1 cellular context compared by ENCODE assay signal in the genomic region with DNA sequence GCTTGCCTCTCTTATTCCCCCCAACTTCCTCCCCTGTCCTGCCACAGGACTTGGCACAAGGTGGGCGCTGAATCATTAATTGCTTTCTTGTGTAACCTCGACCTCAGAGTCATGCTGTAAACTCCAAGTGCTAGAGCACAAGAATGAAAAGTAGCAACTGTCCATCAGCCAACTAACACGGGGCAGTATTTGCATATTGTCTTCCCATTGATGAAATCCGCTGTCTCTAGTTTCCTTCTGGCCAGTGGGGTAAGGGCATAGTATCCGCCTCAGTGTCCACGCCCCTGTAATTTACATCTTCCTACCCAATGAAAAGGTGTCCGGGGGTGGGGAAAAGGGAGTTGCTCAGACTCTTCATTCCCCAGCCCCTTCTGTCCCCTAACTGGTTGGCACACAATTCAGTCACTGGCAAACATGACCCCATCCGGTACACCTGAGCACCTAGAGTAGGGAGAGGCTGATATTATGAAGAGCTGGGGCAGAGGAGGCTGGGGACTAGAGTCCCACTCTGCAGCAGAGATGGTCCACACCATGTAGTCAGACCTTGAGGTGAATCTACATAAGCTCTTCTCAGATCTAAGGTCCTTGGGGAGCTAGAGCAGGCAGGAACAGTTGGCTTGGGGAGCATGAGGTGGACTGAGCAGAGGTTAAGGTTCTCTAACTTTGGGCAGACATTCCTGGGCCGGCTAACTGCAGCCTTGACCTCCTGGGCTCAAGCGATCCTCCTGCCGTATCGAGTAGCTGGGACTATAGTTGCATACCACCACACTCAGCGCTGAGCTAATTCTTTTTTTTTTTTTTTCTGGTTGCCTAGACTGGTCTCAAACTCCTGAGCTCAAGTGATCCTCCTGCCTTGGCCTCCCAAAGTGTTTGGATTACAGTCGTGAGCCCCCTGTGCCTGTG.
A peak's percentile ranks its signal among the peaks of the same experiment; 100 is the strongest.
TF ChIP-seq lines count a peak whose summit lies in the region.

No MANE protein-coding gene starts in this region.

TF ChIP-seq in HepG2, 621 proteins besides CTCF, POLR2A, EP300 and RAD21 (continued from another document and continues in another):
- peak; percentile 87 for TF ChIP-seq SP2 (CRISPR knock-in tag; IDR thresholded peaks at IDR 0.05)
- TF ChIP-seq MLLT10 (CRISPR knock-in tag; IDR thresholded peaks at IDR 0.05) = no peak
- no peak for TF ChIP-seq MATR3 (CRISPR knock-in tag; IDR thresholded peaks at IDR 0.05)
- TF ChIP-seq ZNF256 (CRISPR knock-in tag; conservative IDR thresholded peaks at IDR 0.05) = no peak
- TF ChIP-seq RBAK (CRISPR knock-in tag; IDR thresholded peaks at IDR 0.05) = no peak
- no peak for TF ChIP-seq NR1H2 (CRISPR knock-in tag; IDR thresholded peaks at IDR 0.05; ENCODE audit: borderline replicate concordance, low read depth)
- 0 out of 2 replicates have a peak, but pooled peaks have one; percentile 40 for TF ChIP-seq HOXD1 (CRISPR knock-in tag; IDR thresholded peaks at IDR 0.05)
- TF ChIP-seq STAT5B (CRISPR knock-in tag; IDR thresholded peaks at IDR 0.05) = no peak
- no peak for TF ChIP-seq SP140L (CRISPR knock-in tag; IDR thresholded peaks at IDR 0.05; ENCODE audit: borderline replicate concordance)
- no peak for TF ChIP-seq PPARG (CRISPR knock-in tag; conservative IDR thresholded peaks at IDR 0.05)
- TF ChIP-seq, protein P1, sequence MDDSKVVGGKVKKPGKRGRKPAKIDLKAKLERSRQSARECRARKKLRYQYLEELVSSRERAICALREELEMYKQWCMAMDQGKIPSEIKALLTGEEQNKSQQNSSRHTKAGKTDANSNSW (CRISPR knock-in tag; IDR thresholded peaks at IDR 0.05; ENCODE audit: borderline replicate concordance) = no peak
- no peak for TF ChIP-seq ZC3H13 (CRISPR knock-in tag; IDR thresholded peaks at IDR 0.05)
- no peak for TF ChIP-seq ELF4 (CRISPR knock-in tag; IDR thresholded peaks at IDR 0.05; ENCODE audit: borderline replicate concordance)
- TF ChIP-seq SAFB2 (CRISPR knock-in tag; IDR thresholded peaks at IDR 0.05; ENCODE audit: borderline replicate concordance, low read depth) = no peak
- TF ChIP-seq ZNF180 (CRISPR knock-in tag; IDR thresholded peaks at IDR 0.05; ENCODE audit: borderline replicate concordance, low read depth) = no peak
- no peak for TF ChIP-seq ZNF251 (CRISPR knock-in tag; IDR thresholded peaks at IDR 0.05)
- TF ChIP-seq, protein P2, sequence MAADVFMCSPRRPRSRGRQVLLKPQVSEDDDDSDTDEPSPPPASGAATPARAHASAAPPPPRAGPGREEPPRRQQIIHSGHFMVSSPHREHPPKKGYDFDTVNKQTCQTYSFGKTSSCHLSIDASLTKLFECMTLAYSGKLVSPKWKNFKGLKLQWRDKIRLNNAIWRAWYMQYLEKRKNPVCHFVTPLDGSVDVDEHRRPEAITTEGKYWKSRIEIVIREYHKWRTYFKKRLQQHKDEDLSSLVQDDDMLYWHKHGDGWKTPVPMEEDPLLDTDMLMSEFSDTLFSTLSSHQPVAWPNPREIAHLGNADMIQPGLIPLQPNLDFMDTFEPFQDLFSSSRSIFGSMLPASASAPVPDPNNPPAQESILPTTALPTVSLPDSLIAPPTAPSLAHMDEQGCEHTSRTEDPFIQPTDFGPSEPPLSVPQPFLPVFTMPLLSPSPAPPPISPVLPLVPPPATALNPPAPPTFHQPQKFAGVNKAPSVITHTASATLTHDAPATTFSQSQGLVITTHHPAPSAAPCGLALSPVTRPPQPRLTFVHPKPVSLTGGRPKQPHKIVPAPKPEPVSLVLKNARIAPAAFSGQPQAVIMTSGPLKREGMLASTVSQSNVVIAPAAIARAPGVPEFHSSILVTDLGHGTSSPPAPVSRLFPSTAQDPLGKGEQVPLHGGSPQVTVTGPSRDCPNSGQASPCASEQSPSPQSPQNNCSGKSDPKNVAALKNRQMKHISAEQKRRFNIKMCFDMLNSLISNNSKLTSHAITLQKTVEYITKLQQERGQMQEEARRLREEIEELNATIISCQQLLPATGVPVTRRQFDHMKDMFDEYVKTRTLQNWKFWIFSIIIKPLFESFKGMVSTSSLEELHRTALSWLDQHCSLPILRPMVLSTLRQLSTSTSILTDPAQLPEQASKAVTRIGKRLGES (CRISPR knock-in tag; IDR thresholded peaks at IDR 0.05; ENCODE audit: borderline replicate concordance) = no peak
- no peak for TF ChIP-seq CHCHD3 (CRISPR knock-in tag; IDR thresholded peaks at IDR 0.05)
- no peak for TF ChIP-seq NR3C1 (CRISPR knock-in tag; IDR thresholded peaks at IDR 0.05)
- TF ChIP-seq ZFAT (CRISPR knock-in tag; conservative IDR thresholded peaks at IDR 0.05) = no peak
- TF ChIP-seq, protein P3, sequence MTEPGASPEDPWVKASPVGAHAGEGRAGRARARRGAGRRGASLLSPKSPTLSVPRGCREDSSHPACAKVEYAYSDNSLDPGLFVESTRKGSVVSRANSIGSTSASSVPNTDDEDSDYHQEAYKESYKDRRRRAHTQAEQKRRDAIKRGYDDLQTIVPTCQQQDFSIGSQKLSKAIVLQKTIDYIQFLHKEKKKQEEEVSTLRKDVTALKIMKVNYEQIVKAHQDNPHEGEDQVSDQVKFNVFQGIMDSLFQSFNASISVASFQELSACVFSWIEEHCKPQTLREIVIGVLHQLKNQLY (CRISPR knock-in tag; IDR thresholded peaks at IDR 0.05) = no peak
- peak; percentile 37; the same call in 1 of the 2 replicates for TF ChIP-seq ATF1 (CRISPR knock-in tag; IDR thresholded peaks at IDR 0.05)
- no peak for TF ChIP-seq ZNF678 (CRISPR knock-in tag; IDR thresholded peaks at IDR 0.05)
- TF ChIP-seq JUNB (CRISPR knock-in tag; IDR thresholded peaks at IDR 0.05; ENCODE audit: borderline replicate concordance) = no peak
- TF ChIP-seq, protein P4, sequence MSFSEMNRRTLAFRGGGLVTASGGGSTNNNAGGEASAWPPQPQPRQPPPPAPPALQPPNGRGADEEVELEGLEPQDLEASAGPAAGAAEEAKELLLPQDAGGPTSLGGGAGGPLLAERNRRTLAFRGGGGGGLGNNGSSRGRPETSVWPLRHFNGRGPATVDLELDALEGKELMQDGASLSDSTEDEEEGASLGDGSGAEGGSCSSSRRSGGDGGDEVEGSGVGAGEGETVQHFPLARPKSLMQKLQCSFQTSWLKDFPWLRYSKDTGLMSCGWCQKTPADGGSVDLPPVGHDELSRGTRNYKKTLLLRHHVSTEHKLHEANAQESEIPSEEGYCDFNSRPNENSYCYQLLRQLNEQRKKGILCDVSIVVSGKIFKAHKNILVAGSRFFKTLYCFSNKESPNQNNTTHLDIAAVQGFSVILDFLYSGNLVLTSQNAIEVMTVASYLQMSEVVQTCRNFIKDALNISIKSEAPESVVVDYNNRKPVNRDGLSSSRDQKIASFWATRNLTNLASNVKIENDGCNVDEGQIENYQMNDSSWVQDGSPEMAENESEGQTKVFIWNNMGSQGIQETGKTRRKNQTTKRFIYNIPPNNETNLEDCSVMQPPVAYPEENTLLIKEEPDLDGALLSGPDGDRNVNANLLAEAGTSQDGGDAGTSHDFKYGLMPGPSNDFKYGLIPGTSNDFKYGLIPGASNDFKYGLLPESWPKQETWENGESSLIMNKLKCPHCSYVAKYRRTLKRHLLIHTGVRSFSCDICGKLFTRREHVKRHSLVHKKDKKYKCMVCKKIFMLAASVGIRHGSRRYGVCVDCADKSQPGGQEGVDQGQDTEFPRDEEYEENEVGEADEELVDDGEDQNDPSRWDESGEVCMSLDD (CRISPR knock-in tag; IDR thresholded peaks at IDR 0.05; ENCODE audit: borderline replicate concordance) = no peak
- TF ChIP-seq HOXA9 (CRISPR knock-in tag; IDR thresholded peaks at IDR 0.05; ENCODE audit: borderline replicate concordance) = no peak
- TF ChIP-seq, protein P5, sequence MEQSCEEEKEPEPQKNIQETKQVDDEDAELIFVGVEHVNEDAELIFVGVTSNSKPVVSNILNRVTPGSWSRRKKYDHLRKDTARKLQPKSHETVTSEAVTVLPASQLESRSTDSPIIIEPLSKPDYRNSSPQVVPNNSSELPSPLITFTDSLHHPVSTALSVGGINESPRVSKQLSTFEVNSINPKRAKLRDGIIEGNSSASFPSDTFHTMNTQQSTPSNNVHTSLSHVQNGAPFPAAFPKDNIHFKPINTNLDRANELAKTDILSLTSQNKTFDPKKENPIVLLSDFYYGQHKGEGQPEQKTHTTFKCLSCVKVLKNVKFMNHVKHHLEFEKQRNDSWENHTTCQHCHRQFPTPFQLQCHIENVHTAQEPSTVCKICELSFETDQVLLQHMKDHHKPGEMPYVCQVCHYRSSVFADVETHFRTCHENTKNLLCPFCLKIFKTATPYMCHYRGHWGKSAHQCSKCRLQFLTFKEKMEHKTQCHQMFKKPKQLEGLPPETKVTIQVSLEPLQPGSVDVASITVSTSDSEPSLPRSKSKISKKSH (CRISPR knock-in tag; IDR thresholded peaks at IDR 0.05; ENCODE audit: borderline replicate concordance) = no peak
- TF ChIP-seq NFYB (CRISPR knock-in tag; IDR thresholded peaks at IDR 0.05) = peak; percentile 79
- no peak for TF ChIP-seq STAG1 (CRISPR knock-in tag; IDR thresholded peaks at IDR 0.05)
- TF ChIP-seq, protein P6, sequence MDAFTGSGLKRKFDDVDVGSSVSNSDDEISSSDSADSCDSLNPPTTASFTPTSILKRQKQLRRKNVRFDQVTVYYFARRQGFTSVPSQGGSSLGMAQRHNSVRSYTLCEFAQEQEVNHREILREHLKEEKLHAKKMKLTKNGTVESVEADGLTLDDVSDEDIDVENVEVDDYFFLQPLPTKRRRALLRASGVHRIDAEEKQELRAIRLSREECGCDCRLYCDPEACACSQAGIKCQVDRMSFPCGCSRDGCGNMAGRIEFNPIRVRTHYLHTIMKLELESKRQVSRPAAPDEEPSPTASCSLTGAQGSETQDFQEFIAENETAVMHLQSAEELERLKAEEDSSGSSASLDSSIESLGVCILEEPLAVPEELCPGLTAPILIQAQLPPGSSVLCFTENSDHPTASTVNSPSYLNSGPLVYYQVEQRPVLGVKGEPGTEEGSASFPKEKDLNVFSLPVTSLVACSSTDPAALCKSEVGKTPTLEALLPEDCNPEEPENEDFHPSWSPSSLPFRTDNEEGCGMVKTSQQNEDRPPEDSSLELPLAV (CRISPR knock-in tag; conservative IDR thresholded peaks at IDR 0.05; ENCODE audit: low read depth) = no peak
- no peak for TF ChIP-seq KAT7 (CRISPR knock-in tag; IDR thresholded peaks at IDR 0.05; ENCODE audit: borderline replicate concordance)
- TF ChIP-seq XRCC5 (optimal IDR thresholded peaks at IDR 0.05; ENCODE audit: low read length) = no peak
- 0 out of 2 replicates have a peak, but pooled peaks have one; percentile 16 for TF ChIP-seq ZNF619 (CRISPR knock-in tag; IDR thresholded peaks at IDR 0.05)
- TF ChIP-seq, protein P7, sequence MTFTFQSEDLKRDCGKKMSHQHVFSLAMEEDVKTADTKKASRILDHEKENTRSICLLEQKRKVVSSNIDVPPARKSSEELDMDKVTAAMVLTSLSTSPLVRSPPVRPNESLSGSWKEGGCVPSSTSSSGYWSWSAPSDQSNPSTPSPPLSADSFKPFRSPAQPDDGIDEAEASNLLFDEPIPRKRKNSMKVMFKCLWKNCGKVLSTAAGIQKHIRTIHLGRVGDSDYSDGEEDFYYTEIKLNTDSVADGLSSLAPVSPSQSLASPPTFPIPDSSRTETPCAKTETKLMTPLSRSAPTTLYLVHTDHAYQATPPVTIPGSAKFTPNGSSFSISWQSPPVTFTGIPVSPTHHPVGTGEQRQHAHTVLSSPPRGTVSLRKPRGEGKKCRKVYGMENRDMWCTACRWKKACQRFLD (CRISPR knock-in tag; IDR thresholded peaks at IDR 0.05; ENCODE audit: borderline replicate concordance) = no peak
- TF ChIP-seq, protein P8, sequence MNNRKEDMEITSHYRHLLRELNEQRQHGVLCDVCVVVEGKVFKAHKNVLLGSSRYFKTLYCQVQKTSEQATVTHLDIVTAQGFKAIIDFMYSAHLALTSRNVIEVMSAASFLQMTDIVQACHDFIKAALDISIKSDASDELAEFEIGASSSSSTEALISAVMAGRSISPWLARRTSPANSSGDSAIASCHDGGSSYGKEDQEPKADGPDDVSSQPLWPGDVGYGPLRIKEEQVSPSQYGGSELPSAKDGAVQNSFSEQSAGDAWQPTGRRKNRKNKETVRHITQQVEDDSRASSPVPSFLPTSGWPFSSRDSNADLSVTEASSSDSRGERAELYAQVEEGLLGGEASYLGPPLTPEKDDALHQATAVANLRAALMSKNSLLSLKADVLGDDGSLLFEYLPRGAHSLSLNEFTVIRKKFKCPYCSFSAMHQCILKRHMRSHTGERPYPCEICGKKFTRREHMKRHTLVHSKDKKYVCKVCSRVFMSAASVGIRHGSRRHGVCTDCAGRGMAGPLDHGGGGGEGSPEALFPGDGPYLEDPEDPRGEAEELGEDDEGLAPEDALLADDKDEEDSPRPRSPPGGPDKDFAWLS (CRISPR knock-in tag; IDR thresholded peaks at IDR 0.05; ENCODE audit: borderline replicate concordance) = no peak
- TF ChIP-seq, protein P9, sequence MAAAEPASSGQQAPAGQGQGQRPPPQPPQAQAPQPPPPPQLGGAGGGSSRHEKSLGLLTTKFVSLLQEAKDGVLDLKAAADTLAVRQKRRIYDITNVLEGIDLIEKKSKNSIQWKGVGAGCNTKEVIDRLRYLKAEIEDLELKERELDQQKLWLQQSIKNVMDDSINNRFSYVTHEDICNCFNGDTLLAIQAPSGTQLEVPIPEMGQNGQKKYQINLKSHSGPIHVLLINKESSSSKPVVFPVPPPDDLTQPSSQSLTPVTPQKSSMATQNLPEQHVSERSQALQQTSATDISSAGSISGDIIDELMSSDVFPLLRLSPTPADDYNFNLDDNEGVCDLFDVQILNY (CRISPR knock-in tag; conservative IDR thresholded peaks at IDR 0.05) = no peak
- TF ChIP-seq CBX2 (IDR thresholded peaks at IDR 0.05; ENCODE audit: low read depth, low read length) = no peak
- no peak for TF ChIP-seq CBX2 (CRISPR knock-in tag; IDR thresholded peaks at IDR 0.05; ENCODE audit: low read depth)
- no peak for TF ChIP-seq GTF2F1 (IDR thresholded peaks at IDR 0.05; ENCODE audit: low read length)
- TF ChIP-seq ZNF530 (CRISPR knock-in tag; IDR thresholded peaks at IDR 0.05; ENCODE audit: low read depth) = no peak
- no peak for TF ChIP-seq ZFP90 (CRISPR knock-in tag; IDR thresholded peaks at IDR 0.05; ENCODE audit: borderline replicate concordance)
- TF ChIP-seq NFKB2 (CRISPR knock-in tag; IDR thresholded peaks at IDR 0.05; ENCODE audit: borderline replicate concordance) = no peak
- no peak for TF ChIP-seq ZNF431 (CRISPR knock-in tag; IDR thresholded peaks at IDR 0.05; ENCODE audit: borderline replicate concordance, low read depth)
- TF ChIP-seq SMAD1 (CRISPR knock-in tag; IDR thresholded peaks at IDR 0.05; ENCODE audit: borderline replicate concordance, low read depth) = no peak
- no peak for TF ChIP-seq ZNF556 (CRISPR knock-in tag; IDR thresholded peaks at IDR 0.05; ENCODE audit: borderline replicate concordance)
- no peak for TF ChIP-seq ZNF558 (CRISPR knock-in tag; IDR thresholded peaks at IDR 0.05; ENCODE audit: borderline replicate concordance)
- TF ChIP-seq, protein P10, sequence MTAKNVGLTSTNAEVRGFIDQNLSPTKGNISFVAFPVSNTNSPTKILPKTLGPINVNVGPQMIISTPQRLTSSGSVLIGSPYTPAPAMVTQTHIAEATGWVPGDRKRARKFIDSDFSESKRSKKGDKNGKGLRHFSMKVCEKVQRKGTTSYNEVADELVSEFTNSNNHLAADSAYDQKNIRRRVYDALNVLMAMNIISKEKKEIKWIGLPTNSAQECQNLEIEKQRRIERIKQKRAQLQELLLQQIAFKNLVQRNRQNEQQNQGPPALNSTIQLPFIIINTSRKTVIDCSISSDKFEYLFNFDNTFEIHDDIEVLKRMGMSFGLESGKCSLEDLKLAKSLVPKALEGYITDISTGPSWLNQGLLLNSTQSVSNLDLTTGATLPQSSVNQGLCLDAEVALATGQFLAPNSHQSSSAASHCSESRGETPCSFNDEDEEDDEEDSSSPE (CRISPR knock-in tag; IDR thresholded peaks at IDR 0.05) = no peak
- no peak for TF ChIP-seq TP53 (CRISPR knock-in tag; conservative IDR thresholded peaks at IDR 0.05)
- TF ChIP-seq HES4 (CRISPR knock-in tag; IDR thresholded peaks at IDR 0.05; ENCODE audit: borderline replicate concordance) = no peak
- no peak for TF ChIP-seq TBP (CRISPR knock-in tag; IDR thresholded peaks at IDR 0.05)
